ENCODE assay signal across 8 cellular contexts in genomic region chr2:144659731-144660275, GRCh38.
DNase-seq lines count a peak whose midpoint lies in the region.

No MANE protein-coding gene starts in this region.

- no peak overlapping the region for H3K4me3 ChIP-seq in muscle layer of duodenum (ENCODE audit: low read depth in 1 of 2, low read length in 2 of 2)

- no peaks in the 10 kb centered on the region for H3K27me3 ChIP-seq in muscle layer of duodenum (ENCODE audit: low read depth, low read length)

- peak overlapping the region; percentile 57 for H3K27ac ChIP-seq in muscle layer of duodenum (ENCODE audit: low read length)

- no peaks in the 10 kb centered on the region for H3K36me3 ChIP-seq in muscle layer of duodenum (ENCODE audit: control insufficient read depth in 1 of 2, insufficient read depth in 2 of 2, low read length in 2 of 2)

- H3K4me1 ChIP-seq in muscle layer of duodenum (ENCODE audit: control insufficient read depth in 1 of 2, insufficient read depth in 2 of 2, low read length in 2 of 2): no peaks in the 10 kb centered on the region

- in situ Hi-C loops in KBM-7 (cut with MboI; ENCODE audit: low pct_unique_long_range_greater_than_20kb, low sequenced_read_pairs): no loop called here

- DNase-seq in AG08395 (ENCODE audit: low spot score): peak; percentile 63
- DNase-seq in KBM-7: peak; percentile 61
- DNase-seq in activated effector memory CD4-positive, alpha-beta T cell treated with Interleukin-2 at 50 U/mL for 16 hours: peak; percentile 28
- DNase-seq in medulla oblongata (ENCODE audit: extremely low spot score): no peak
- no peak for DNase-seq in NCI-H446 treated with DMSO at 0.1 percent for 48 hours (lab: John Stamatoyannopoulos, UW)
- no peak for DNase-seq in UCSD-AML1 (lab: John Stamatoyannopoulos, UW; ENCODE audit: unreplicated experiment)
- no peak for DNase-seq in DMS153 treated with DMSO at 0.1 percent for 48 hours (lab: John Stamatoyannopoulos, UW; ENCODE audit: unreplicated experiment)

- H3K9me3 ChIP-seq in muscle layer of duodenum (ENCODE audit: control insufficient read depth in 1 of 2, low read length in 2 of 2): no peaks in the 10 kb centered on the region

Comparison
In these comparisons a context has a peak if more than half of its experiments do, and no peak if none do; other contexts are left out.
1. DNase-seq: peak in AG08395 (single experiment), KBM-7 (single experiment) and activated effector memory CD4-positive, alpha-beta T cell treated with Interleukin-2 at 50 U/mL for 16 hours (single experiment); none in medulla oblongata (single experiment), NCI-H446 treated with DMSO at 0.1 percent for 48 hours (single experiment), UCSD-AML1 (single experiment) and DMS153 treated with DMSO at 0.1 percent for 48 hours (single experiment).